22 cellular contexts compared by ENCODE assay signal in the genomic region with DNA sequence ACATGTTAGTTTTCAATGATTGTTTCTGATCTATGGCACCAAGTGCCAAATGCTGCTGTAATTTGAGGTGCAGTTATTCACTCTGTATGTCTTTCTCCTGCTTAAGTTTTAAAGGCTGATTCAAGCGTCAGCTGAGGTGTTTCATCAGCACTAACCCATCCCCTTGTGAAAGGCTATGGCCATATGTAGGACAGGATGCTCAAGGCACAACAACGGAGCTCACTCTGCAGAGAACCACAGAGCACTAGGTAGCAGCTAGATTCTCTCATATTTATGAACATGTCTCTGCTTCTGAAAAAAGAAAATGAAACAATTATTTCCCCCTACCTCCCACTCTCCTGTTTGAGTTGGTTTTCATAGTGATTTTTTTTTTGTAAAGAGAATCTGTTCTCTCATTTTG.
DNase-seq lines count a peak whose midpoint lies in the region; ATAC-seq and TF ChIP-seq lines count a peak whose summit lies in the region.
"Had no signal": no experiment of that assay in that cellular context is flagged by ENCODE, and none has a peak within 500 bp of the region (broad histone marks: within the 10 kb centered on the region; RNA-seq: fewer than 3 reads in every experiment).

No MANE protein-coding gene starts in this region.

- H3K4me3 Mint-ChIP-seq in GM23338, result no peak overlapping the region
- H3K4me3 Mint-ChIP-seq: CD4-positive, CD25-positive, alpha-beta regulatory T cell; HFFc6 had no signal

- no peak overlapping the region for H3K27ac Mint-ChIP-seq in GM23338
- H3K27ac Mint-ChIP-seq: CD4-positive, CD25-positive, alpha-beta regulatory T cell; HFFc6 had no signal

- no peaks in the 10 kb centered on the region for H3K36me3 Mint-ChIP-seq in GM23338 (ENCODE audit: low read depth)
- H3K36me3 Mint-ChIP-seq: CD4-positive, CD25-positive, alpha-beta regulatory T cell had no signal

- H3K27me3 ChIP-seq in GM23338 (ENCODE audit: insufficient read depth), result no peaks in the 10 kb centered on the region
- H3K27me3 ChIP-seq in MM.1S (replicated peaks; ENCODE audit: insufficient read depth, low read length), result no peaks in the 10 kb centered on the region
- peaks cover 66% of the 10 kb centered on the region for H3K27me3 ChIP-seq in RWPE2 (ENCODE audit: insufficient read depth, poor library complexity, severe bottlenecking)
- no peaks in the 10 kb centered on the region for H3K27me3 ChIP-seq in neuron (ENCODE audit: insufficient read depth, low read length)

- peak; percentile 54; the same call in 2 of the 3 replicates for ATAC-seq in GM23338
- 0 out of 3 replicates have a peak, but pooled peaks have one; percentile 35 for ATAC-seq in RWPE2 (ENCODE audit: low read depth)
- ATAC-seq in GM18867 (IDR thresholded peaks at IDR 0.05; ENCODE audit: unreplicated experiment), result no peak
- ATAC-seq in GM19455 (IDR thresholded peaks at IDR 0.05; ENCODE audit: unreplicated experiment), result no peak
- no peak for ATAC-seq in HG03045 (IDR thresholded peaks at IDR 0.05; ENCODE audit: unreplicated experiment)

- DNase-seq in GM23338 (ENCODE audit: low spot score) (no peak), MM.1S (peak; percentile 67), RWPE2 (ENCODE audit: low spot score) (no peak)
- DNase-seq: CD4-positive, CD25-positive, alpha-beta regulatory T cell; COR-L47; DMS 273 treated with DMSO at 0.1 percent for 48 hours; H7; HFFc6; KBM-7; NCI-H1105; NCI-H187; NCI-H2171; NCI-H446; NCI-H526 treated with DMSO at 0.1 percent for 48 hours; NK-92 treated with Interleukin-12 subunit alpha and Interleukin-12 subunit beta, amount 100 ng/mL, for 24 hours; SJCRH30; T-helper 9 cell had no signal

- H3K9me3 Mint-ChIP-seq in GM23338, result no peaks in the 10 kb centered on the region
- H3K9me3 Mint-ChIP-seq: HFFc6 had no signal

- H2AFZ ChIP-seq in GM23338, result peak overlapping the region; percentile 57; the same call in 1 of the 2 replicates
- H2AFZ ChIP-seq in MM.1S (ENCODE audit: low read length), result peak overlapping the region; percentile 49
- H2AFZ ChIP-seq in neuron (ENCODE audit: low read depth, low read length), result peak overlapping the region; percentile 38

- H3K27me3 Mint-ChIP-seq in GM23338 (ENCODE audit: insufficient read depth, low read depth, poor library complexity), result peaks cover 2% of the 10 kb centered on the region
- H3K27me3 Mint-ChIP-seq: CD4-positive, CD25-positive, alpha-beta regulatory T cell had no signal

- no peaks in the 10 kb centered on the region for H3F3A ChIP-seq in GM23338 (replicated peaks; ENCODE audit: low read depth)
- no peaks in the 10 kb centered on the region for H3F3A ChIP-seq in MM.1S (ENCODE audit: insufficient read depth, low read length)

- H3K36me3 ChIP-seq in GM23338 (ENCODE audit: insufficient read depth) (no peaks in the 10 kb centered on the region), MM.1S (replicated peaks; ENCODE audit: insufficient read depth, low read length) (no peaks in the 10 kb centered on the region), RWPE2 (ENCODE audit: low read depth) (no peaks in the 10 kb centered on the region), neuron (ENCODE audit: insufficient read depth, low read length) (no peaks in the 10 kb centered on the region)
- H3K36me3 ChIP-seq: SJCRH30 had no signal

- H3K9ac ChIP-seq in MM.1S (ENCODE audit: low read length), result no peak overlapping the region

- H3K4me3 ChIP-seq in GM23338, result no peak overlapping the region
- H3K4me3 ChIP-seq in MM.1S (ENCODE audit: low read length), result no peak overlapping the region
- H3K4me3 ChIP-seq in RWPE2 (ENCODE audit: severe bottlenecking), result no peak overlapping the region
- H3K4me3 ChIP-seq in neuron (ENCODE audit: low read length), result no peak overlapping the region
- H3K4me3 ChIP-seq: SJCRH30 had no signal

- H3K4me1 Mint-ChIP-seq in GM23338, result peaks cover 2% of the 10 kb centered on the region; the same call in 1 of the 3 replicates
- H3K4me1 Mint-ChIP-seq: CD4-positive, CD25-positive, alpha-beta regulatory T cell had no signal

- no peak overlapping the region for H3K4me2 ChIP-seq in GM23338
- peak overlapping the region; percentile 6; the same call in 1 of the 2 replicates for H3K4me2 ChIP-seq in MM.1S (ENCODE audit: low read depth, low read length)

- TF ChIP-seq CTCF in GM23338 (conservative IDR thresholded peaks at IDR 0.05; ENCODE audit: low read depth in 2 of 2), result no peak
- no peak for TF ChIP-seq CTCF in MM.1S (IDR thresholded peaks at IDR 0.05; ENCODE audit: low read length)
- no peak for TF ChIP-seq CTCF in RWPE2 (IDR thresholded peaks at IDR 0.05; ENCODE audit: poor library complexity, severe bottlenecking)

- H3K4me1 ChIP-seq in GM23338 (ENCODE audit: insufficient read depth), result no peaks in the 10 kb centered on the region
- H3K4me1 ChIP-seq in MM.1S (ENCODE audit: low read length), result no peaks in the 10 kb centered on the region
- no peaks in the 10 kb centered on the region for H3K4me1 ChIP-seq in RWPE2 (ENCODE audit: insufficient read depth, poor library complexity, severe bottlenecking)
- no peaks in the 10 kb centered on the region for H3K4me1 ChIP-seq in neuron (ENCODE audit: insufficient read depth, low read length)

- H3K27ac ChIP-seq in GM23338 (ENCODE audit: low read depth) (no peak overlapping the region), MM.1S (ENCODE audit: low read length) (no peak overlapping the region; the same call in 1 of the 2 replicates), RWPE2 (ENCODE audit: poor library complexity, severe bottlenecking) (no peak overlapping the region)
- H3K27ac ChIP-seq: HL-60, SJCRH30 had no signal

- no peaks in the 10 kb centered on the region for H3K9me3 ChIP-seq in MM.1S (replicated peaks; ENCODE audit: insufficient read depth, low read length)
- H3K9me3 ChIP-seq in RWPE2 (ENCODE audit: severe bottlenecking), result no peaks in the 10 kb centered on the region
- H3K9me3 ChIP-seq in neuron (ENCODE audit: low read length), result no peaks in the 10 kb centered on the region
- H3K9me3 ChIP-seq: SJCRH30 had no signal

- no peaks in the 10 kb centered on the region for H4K20me1 ChIP-seq in GM23338 (replicated peaks; ENCODE audit: insufficient read depth)
- no peaks in the 10 kb centered on the region for H4K20me1 ChIP-seq in MM.1S (ENCODE audit: insufficient read depth, low read length)

- H3K9me2 ChIP-seq in GM23338 (ENCODE audit: insufficient read depth) (no peaks in the 10 kb centered on the region), MM.1S (replicated peaks; ENCODE audit: insufficient read depth, low read length) (no peaks in the 10 kb centered on the region)

- H3K79me2 ChIP-seq in GM23338 (replicated peaks; ENCODE audit: insufficient read depth), result no peaks in the 10 kb centered on the region
- H3K79me2 ChIP-seq in MM.1S (ENCODE audit: low read length), result no peaks in the 10 kb centered on the region

TF ChIP-seq in GM23338, 12 proteins besides CTCF, POLR2A, EP300 and RAD21 (continues in another document):
- TF ChIP-seq, protein P1, sequence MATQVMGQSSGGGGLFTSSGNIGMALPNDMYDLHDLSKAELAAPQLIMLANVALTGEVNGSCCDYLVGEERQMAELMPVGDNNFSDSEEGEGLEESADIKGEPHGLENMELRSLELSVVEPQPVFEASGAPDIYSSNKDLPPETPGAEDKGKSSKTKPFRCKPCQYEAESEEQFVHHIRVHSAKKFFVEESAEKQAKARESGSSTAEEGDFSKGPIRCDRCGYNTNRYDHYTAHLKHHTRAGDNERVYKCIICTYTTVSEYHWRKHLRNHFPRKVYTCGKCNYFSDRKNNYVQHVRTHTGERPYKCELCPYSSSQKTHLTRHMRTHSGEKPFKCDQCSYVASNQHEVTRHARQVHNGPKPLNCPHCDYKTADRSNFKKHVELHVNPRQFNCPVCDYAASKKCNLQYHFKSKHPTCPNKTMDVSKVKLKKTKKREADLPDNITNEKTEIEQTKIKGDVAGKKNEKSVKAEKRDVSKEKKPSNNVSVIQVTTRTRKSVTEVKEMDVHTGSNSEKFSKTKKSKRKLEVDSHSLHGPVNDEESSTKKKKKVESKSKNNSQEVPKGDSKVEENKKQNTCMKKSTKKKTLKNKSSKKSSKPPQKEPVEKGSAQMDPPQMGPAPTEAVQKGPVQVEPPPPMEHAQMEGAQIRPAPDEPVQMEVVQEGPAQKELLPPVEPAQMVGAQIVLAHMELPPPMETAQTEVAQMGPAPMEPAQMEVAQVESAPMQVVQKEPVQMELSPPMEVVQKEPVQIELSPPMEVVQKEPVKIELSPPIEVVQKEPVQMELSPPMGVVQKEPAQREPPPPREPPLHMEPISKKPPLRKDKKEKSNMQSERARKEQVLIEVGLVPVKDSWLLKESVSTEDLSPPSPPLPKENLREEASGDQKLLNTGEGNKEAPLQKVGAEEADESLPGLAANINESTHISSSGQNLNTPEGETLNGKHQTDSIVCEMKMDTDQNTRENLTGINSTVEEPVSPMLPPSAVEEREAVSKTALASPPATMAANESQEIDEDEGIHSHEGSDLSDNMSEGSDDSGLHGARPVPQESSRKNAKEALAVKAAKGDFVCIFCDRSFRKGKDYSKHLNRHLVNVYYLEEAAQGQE (IDR thresholded peaks at IDR 0.05; ENCODE audit: unreplicated experiment), result no peak
- no peak for TF ChIP-seq NANOG (IDR thresholded peaks at IDR 0.05; ENCODE audit: borderline replicate concordance)
- TF ChIP-seq, protein P2, sequence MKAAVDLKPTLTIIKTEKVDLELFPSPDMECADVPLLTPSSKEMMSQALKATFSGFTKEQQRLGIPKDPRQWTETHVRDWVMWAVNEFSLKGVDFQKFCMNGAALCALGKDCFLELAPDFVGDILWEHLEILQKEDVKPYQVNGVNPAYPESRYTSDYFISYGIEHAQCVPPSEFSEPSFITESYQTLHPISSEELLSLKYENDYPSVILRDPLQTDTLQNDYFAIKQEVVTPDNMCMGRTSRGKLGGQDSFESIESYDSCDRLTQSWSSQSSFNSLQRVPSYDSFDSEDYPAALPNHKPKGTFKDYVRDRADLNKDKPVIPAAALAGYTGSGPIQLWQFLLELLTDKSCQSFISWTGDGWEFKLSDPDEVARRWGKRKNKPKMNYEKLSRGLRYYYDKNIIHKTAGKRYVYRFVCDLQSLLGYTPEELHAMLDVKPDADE (IDR thresholded peaks at IDR 0.05), result no peak
- TF ChIP-seq POLR2AphosphoS5 (IDR thresholded peaks at IDR 0.05; ENCODE audit: low read depth), result no peak
- TF ChIP-seq EZH2 (IDR thresholded peaks at IDR 0.05; ENCODE audit: low read depth, unreplicated experiment), result no peak
- no peak for TF ChIP-seq ZNF331 (CRISPR knock-in tag; IDR thresholded peaks at IDR 0.05; ENCODE audit: low read depth)

Comparison
In these comparisons a context has a peak if more than half of its experiments do, and no peak if none do; other contexts are left out.
1. ATAC-seq: peak in GM23338 (single experiment) and RWPE2 (single experiment); none in GM18867 (single experiment), GM19455 (single experiment) and HG03045 (single experiment).
2. Peak in every context shown above with its lines, with median percentiles within 50 percentile points of each other: H2AFZ ChIP-seq.